Comparison of ENCODE assay signal across 17 cellular contexts in genomic region chr5:143938230-143938629, GRCh38.
"Had no signal": no experiment of that assay in that cellular context is flagged by ENCODE, and none has a peak within 500 bp of the region (broad histone marks: within the 10 kb centered on the region; RNA-seq: fewer than 3 reads in every experiment).

No MANE protein-coding gene starts in this region.

- H3K9me3 ChIP-seq: colonic mucosa, prostate gland, upper lobe of right lung had no signal

- H3K27ac ChIP-seq: colonic mucosa, prostate gland, upper lobe of right lung had no signal

- DNase-seq: activated CD4-positive, alpha-beta memory T cell treated with anti-CD3 and anti-CD28 coated beads for 36 hours; activated CD4-positive, alpha-beta T cell treated with anti-CD3 and anti-CD28 coated beads for 36 hours; activated effector memory CD4-positive, alpha-beta T cell treated with Interleukin-2 at 50 U/mL for 16 hours; activated T-cell treated with anti-CD3 and anti-CD28 coated beads, Interleukin-2, amount 50 U/mL, for 4 hours; amniotic stem cell; central memory CD4-positive, alpha-beta T cell; colonic mucosa; hypothalamus; kidney glomerular epithelial cell; occipital lobe; stimulated activated CD4-positive, alpha-beta T cell treated with anti-CD3 and anti-CD28 coated beads, Interleukin-1b, Interleukin-23, amount 100 ng/mL, for 48 hours; stimulated activated naive CD8-positive, alpha-beta T cell treated with anti-CD3 and anti-CD28 coated beads, Interleukin-15, amount 100 ng/mL, for 72 hours; upper lobe of right lung had no signal

- H3K36me3 ChIP-seq: colonic mucosa, prostate gland, upper lobe of right lung had no signal

- H3K4me1 ChIP-seq: colonic mucosa, prostate gland, upper lobe of right lung had no signal

- H3K27me3 ChIP-seq: colonic mucosa, upper lobe of right lung had no signal

- H3K4me3 ChIP-seq: colonic mucosa, prostate gland, upper lobe of right lung had no signal

- ATAC-seq: activated CD4-positive, alpha-beta T cell treated with anti-CD3 and anti-CD28 coated beads for 36 hours; activated naive CD4-positive, alpha-beta T cell treated with anti-CD3 and anti-CD28 coated beads, Interleukin-2, amount 50 U/mL, for 72 hours; activated T-cell treated with anti-CD3 and anti-CD28 coated beads, Interleukin-2, amount 50 U/mL, for 4 hours; esophagus mucosa; sciatic nerve; stimulated activated naive CD8-positive, alpha-beta T cell treated with anti-CD3 and anti-CD28 coated beads, Interleukin-15, amount 100 ng/mL, for 72 hours; upper lobe of right lung had no signal
